Comparison of ENCODE assay signal across 1 cellular context in genomic region chr19:18304496-18305312, GRCh38.
A peak's percentile ranks its signal among the peaks of the same experiment; 100 is the strongest.
TF ChIP-seq lines count a peak whose summit lies in the region.

No MANE protein-coding gene starts in this region.

TF ChIP-seq in HepG2, 621 proteins besides CTCF, POLR2A, EP300 and RAD21 (continued from another document and continues in another):
- TF ChIP-seq, protein P1, sequence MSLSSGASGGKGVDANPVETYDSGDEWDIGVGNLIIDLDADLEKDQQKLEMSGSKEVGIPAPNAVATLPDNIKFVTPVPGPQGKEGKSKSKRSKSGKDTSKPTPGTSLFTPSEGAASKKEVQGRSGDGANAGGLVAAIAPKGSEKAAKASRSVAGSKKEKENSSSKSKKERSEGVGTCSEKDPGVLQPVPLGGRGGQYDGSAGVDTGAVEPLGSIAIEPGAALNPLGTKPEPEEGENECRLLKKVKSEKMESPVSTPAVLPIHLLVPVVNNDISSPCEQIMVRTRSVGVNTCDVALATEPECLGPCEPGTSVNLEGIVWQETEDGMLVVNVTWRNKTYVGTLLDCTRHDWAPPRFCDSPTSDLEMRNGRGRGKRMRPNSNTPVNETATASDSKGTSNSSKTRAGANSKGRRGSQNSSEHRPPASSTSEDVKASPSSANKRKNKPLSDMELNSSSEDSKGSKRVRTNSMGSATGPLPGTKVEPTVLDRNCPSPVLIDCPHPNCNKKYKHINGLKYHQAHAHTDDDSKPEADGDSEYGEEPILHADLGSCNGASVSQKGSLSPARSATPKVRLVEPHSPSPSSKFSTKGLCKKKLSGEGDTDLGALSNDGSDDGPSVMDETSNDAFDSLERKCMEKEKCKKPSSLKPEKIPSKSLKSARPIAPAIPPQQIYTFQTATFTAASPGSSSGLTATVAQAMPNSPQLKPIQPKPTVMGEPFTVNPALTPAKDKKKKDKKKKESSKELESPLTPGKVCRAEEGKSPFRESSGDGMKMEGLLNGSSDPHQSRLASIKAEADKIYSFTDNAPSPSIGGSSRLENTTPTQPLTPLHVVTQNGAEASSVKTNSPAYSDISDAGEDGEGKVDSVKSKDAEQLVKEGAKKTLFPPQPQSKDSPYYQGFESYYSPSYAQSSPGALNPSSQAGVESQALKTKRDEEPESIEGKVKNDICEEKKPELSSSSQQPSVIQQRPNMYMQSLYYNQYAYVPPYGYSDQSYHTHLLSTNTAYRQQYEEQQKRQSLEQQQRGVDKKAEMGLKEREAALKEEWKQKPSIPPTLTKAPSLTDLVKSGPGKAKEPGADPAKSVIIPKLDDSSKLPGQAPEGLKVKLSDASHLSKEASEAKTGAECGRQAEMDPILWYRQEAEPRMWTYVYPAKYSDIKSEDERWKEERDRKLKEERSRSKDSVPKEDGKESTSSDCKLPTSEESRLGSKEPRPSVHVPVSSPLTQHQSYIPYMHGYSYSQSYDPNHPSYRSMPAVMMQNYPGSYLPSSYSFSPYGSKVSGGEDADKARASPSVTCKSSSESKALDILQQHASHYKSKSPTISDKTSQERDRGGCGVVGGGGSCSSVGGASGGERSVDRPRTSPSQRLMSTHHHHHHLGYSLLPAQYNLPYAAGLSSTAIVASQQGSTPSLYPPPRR (CRISPR knock-in tag; IDR thresholded peaks at IDR 0.05; ENCODE audit: borderline replicate concordance): peak; percentile 68; the same call in 1 of the 2 replicates
- TF ChIP-seq THYN1 (CRISPR knock-in tag; IDR thresholded peaks at IDR 0.05; ENCODE audit: borderline replicate concordance, low read depth) (no peak), ZNF350 (CRISPR knock-in tag; IDR thresholded peaks at IDR 0.05; ENCODE audit: borderline replicate concordance, low read depth) (peak; percentile 54; the same call in 1 of the 2 replicates), PTBP1 (IDR thresholded peaks at IDR 0.05; ENCODE audit: low read depth, low read length, poor library complexity, severe bottlenecking) (no peak), ATF7 (IDR thresholded peaks at IDR 0.05) (no peak), ATF7 (CRISPR knock-in tag; IDR thresholded peaks at IDR 0.05) (peak; percentile 66; the same call in 1 of the 2 replicates), ZSCAN21 (CRISPR knock-in tag; IDR thresholded peaks at IDR 0.05; ENCODE audit: borderline replicate concordance) (no peak; the same call in 1 of the 2 replicates), ATAD3A (CRISPR knock-in tag; IDR thresholded peaks at IDR 0.05) (no peak), ZNF281 (CRISPR knock-in tag; IDR thresholded peaks at IDR 0.05; ENCODE audit: borderline replicate concordance) (peak; percentile 85), SOX13 (IDR thresholded peaks at IDR 0.05) (no peak), SOX13 (CRISPR knock-in tag; conservative IDR thresholded peaks at IDR 0.05 in 1 of 2, IDR thresholded peaks at IDR 0.05 in 1 of 2) (peak in 1 of 2 experiments; percentile 13; a peak in 2 of 4 replicates), ZNF792 (CRISPR knock-in tag; IDR thresholded peaks at IDR 0.05) (peak; percentile 74), ZNF34 (CRISPR knock-in tag; IDR thresholded peaks at IDR 0.05; ENCODE audit: borderline replicate concordance) (no peak), THAP7 (CRISPR knock-in tag; IDR thresholded peaks at IDR 0.05) (no peak), ZFAT (CRISPR knock-in tag; conservative IDR thresholded peaks at IDR 0.05) (no peak), ZNF225 (CRISPR knock-in tag; IDR thresholded peaks at IDR 0.05) (no peak), NFKB2 (CRISPR knock-in tag; IDR thresholded peaks at IDR 0.05; ENCODE audit: borderline replicate concordance) (no peak), ZNF775 (CRISPR knock-in tag; IDR thresholded peaks at IDR 0.05; ENCODE audit: borderline replicate concordance) (no peak), ZBTB38 (CRISPR knock-in tag; IDR thresholded peaks at IDR 0.05) (peak; percentile 58), ZNF383 (CRISPR knock-in tag; IDR thresholded peaks at IDR 0.05; ENCODE audit: borderline replicate concordance) (peak; percentile 95; the same call in 1 of the 2 replicates), SRSF9 (IDR thresholded peaks at IDR 0.05; ENCODE audit: borderline replicate concordance, insufficient read depth, low read depth, low read length, poor library complexity, severe bottlenecking) (no peak), ZBTB7B (CRISPR knock-in tag; IDR thresholded peaks at IDR 0.05) (peak; percentile 66; the same call in 1 of the 2 replicates), ZBTB1 (CRISPR knock-in tag; IDR thresholded peaks at IDR 0.05; ENCODE audit: borderline replicate concordance) (no peak), RXRA (CRISPR knock-in tag; IDR thresholded peaks at IDR 0.05) (0 out of 2 replicates have a peak, but pooled peaks have one; percentile 6), PAF1 (CRISPR knock-in tag; IDR thresholded peaks at IDR 0.05) (no peak), AKAP8 (CRISPR knock-in tag; IDR thresholded peaks at IDR 0.05) (peak; percentile 31; the same call in 1 of the 2 replicates), ZNF354B (CRISPR knock-in tag; IDR thresholded peaks at IDR 0.05) (no peak)
- TF ChIP-seq, protein P2, sequence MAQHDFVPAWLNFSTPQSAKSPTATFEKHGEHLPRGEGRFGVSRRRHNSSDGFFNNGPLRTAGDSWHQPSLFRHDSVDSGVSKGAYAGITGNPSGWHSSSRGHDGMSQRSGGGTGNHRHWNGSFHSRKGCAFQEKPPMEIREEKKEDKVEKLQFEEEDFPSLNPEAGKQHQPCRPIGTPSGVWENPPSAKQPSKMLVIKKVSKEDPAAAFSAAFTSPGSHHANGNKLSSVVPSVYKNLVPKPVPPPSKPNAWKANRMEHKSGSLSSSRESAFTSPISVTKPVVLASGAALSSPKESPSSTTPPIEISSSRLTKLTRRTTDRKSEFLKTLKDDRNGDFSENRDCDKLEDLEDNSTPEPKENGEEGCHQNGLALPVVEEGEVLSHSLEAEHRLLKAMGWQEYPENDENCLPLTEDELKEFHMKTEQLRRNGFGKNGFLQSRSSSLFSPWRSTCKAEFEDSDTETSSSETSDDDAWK (CRISPR knock-in tag; IDR thresholded peaks at IDR 0.05): no peak
- TF ChIP-seq, protein P3, sequence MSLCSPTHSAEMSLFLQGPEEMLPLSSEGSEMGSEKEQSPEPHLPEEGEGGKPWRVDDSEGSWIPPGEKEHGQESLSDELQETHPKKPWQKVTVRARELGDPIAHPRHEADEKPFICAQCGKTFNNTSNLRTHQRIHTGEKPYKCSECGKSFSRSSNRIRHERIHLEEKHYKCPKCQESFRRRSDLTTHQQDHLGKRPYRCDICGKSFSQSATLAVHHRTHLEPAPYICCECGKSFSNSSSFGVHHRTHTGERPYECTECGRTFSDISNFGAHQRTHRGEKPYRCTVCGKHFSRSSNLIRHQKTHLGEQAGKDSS (CRISPR knock-in tag; IDR thresholded peaks at IDR 0.05; ENCODE audit: borderline replicate concordance, low read depth): peak; percentile 65; the same call in 1 of the 2 replicates
- TF ChIP-seq, protein P4, sequence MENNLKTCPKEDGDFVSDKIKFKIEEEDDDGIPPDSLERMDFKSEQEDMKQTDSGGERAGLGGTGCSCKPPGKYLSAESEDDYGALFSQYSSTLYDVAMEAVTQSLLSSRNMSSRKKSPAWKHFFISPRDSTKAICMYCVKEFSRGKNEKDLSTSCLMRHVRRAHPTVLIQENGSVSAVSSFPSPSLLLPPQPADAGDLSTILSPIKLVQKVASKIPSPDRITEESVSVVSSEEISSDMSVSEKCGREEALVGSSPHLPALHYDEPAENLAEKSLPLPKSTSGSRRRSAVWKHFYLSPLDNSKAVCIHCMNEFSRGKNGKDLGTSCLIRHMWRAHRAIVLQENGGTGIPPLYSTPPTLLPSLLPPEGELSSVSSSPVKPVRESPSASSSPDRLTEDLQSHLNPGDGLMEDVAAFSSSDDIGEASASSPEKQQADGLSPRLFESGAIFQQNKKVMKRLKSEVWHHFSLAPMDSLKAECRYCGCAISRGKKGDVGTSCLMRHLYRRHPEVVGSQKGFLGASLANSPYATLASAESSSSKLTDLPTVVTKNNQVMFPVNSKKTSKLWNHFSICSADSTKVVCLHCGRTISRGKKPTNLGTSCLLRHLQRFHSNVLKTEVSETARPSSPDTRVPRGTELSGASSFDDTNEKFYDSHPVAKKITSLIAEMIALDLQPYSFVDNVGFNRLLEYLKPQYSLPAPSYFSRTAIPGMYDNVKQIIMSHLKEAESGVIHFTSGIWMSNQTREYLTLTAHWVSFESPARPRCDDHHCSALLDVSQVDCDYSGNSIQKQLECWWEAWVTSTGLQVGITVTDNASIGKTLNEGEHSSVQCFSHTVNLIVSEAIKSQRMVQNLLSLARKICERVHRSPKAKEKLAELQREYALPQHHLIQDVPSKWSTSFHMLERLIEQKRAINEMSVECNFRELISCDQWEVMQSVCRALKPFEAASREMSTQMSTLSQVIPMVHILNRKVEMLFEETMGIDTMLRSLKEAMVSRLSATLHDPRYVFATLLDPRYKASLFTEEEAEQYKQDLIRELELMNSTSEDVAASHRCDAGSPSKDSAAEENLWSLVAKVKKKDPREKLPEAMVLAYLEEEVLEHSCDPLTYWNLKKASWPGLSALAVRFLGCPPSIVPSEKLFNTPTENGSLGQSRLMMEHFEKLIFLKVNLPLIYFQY (CRISPR knock-in tag; IDR thresholded peaks at IDR 0.05; ENCODE audit: borderline replicate concordance): peak; percentile 79; the same call in 1 of the 2 replicates
- TF ChIP-seq, protein P5, sequence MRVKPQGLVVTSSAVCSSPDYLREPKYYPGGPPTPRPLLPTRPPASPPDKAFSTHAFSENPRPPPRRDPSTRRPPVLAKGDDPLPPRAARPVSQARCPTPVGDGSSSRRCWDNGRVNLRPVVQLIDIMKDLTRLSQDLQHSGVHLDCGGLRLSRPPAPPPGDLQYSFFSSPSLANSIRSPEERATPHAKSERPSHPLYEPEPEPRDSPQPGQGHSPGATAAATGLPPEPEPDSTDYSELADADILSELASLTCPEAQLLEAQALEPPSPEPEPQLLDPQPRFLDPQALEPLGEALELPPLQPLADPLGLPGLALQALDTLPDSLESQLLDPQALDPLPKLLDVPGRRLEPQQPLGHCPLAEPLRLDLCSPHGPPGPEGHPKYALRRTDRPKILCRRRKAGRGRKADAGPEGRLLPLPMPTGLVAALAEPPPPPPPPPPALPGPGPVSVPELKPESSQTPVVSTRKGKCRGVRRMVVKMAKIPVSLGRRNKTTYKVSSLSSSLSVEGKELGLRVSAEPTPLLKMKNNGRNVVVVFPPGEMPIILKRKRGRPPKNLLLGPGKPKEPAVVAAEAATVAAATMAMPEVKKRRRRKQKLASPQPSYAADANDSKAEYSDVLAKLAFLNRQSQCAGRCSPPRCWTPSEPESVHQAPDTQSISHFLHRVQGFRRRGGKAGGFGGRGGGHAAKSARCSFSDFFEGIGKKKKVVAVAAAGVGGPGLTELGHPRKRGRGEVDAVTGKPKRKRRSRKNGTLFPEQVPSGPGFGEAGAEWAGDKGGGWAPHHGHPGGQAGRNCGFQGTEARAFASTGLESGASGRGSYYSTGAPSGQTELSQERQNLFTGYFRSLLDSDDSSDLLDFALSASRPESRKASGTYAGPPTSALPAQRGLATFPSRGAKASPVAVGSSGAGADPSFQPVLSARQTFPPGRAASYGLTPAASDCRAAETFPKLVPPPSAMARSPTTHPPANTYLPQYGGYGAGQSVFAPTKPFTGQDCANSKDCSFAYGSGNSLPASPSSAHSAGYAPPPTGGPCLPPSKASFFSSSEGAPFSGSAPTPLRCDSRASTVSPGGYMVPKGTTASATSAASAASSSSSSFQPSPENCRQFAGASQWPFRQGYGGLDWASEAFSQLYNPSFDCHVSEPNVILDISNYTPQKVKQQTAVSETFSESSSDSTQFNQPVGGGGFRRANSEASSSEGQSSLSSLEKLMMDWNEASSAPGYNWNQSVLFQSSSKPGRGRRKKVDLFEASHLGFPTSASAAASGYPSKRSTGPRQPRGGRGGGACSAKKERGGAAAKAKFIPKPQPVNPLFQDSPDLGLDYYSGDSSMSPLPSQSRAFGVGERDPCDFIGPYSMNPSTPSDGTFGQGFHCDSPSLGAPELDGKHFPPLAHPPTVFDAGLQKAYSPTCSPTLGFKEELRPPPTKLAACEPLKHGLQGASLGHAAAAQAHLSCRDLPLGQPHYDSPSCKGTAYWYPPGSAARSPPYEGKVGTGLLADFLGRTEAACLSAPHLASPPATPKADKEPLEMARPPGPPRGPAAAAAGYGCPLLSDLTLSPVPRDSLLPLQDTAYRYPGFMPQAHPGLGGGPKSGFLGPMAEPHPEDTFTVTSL (CRISPR knock-in tag; IDR thresholded peaks at IDR 0.05; ENCODE audit: borderline replicate concordance): no peak; the same call in 1 of the 2 replicates
- TF ChIP-seq, protein P6, sequence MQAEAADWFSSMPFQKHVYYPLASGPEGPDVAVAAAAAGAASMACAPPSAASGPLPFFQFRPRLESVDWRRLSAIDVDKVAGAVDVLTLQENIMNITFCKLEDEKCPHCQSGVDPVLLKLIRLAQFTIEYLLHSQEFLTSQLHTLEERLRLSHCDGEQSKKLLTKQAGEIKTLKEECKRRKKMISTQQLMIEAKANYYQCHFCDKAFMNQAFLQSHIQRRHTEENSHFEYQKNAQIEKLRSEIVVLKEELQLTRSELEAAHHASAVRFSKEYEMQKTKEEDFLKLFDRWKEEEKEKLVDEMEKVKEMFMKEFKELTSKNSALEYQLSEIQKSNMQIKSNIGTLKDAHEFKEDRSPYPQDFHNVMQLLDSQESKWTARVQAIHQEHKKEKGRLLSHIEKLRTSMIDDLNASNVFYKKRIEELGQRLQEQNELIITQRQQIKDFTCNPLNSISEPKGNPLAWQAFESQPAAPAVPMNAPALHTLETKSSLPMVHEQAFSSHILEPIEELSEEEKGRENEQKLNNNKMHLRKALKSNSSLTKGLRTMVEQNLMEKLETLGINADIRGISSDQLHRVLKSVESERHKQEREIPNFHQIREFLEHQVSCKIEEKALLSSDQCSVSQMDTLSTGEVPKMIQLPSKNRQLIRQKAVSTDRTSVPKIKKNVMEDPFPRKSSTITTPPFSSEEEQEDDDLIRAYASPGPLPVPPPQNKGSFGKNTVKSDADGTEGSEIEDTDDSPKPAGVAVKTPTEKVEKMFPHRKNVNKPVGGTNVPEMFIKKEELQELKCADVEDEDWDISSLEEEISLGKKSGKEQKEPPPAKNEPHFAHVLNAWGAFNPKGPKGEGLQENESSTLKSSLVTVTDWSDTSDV (CRISPR knock-in tag; IDR thresholded peaks at IDR 0.05): no peak
